8 cellular contexts compared by ENCODE assay signal in genomic region chr16:18571308-18571850, GRCh38. TPM values are rescaled to one million over a fixed set of nuclear protein-coding genes. Genes with fewer than 3 reads are reported as not detected.
DNase-seq lines count a peak whose midpoint lies in the region; ATAC-seq, FAIRE-seq and TF ChIP-seq lines count a peak whose summit lies in the region.
"Not testable (repeated sequence)": the region's sequence is repeated elsewhere in the genome, so short reads cannot be mapped to it uniquely, and the experiment has no call there.

No MANE protein-coding gene starts in this region.

- H3K18ac ChIP-seq in mesenchymal stem cell (ENCODE audit: low read depth in 1 of 2, low read length in 2 of 2): not testable (repeated sequence)

- ATAC-seq in K562 (peak; percentile 47), left colon (peak; percentile 69)
- ATAC-seq in thoracic aorta (ENCODE audit: insufficient number of reproducible peaks, low FRiP score, low read depth): not testable (repeated sequence)

- not testable (repeated sequence) for TF ChIP-seq CTCF in K562 (IDR thresholded peaks at IDR 0.05 in 2 of 3, conservative IDR thresholded peaks at IDR 0.05 in 1 of 3; ENCODE audit: insufficient read depth in 2 of 3, low read depth in 1 of 3, low read length in 3 of 3); esophagus muscularis mucosa (IDR thresholded peaks at IDR 0.05); thoracic aorta (IDR thresholded peaks at IDR 0.05)

- H3K23ac ChIP-seq in mesenchymal stem cell (ENCODE audit: low read length in 2 of 2): not testable (repeated sequence)

- TF ChIP-seq POLR2A in K562 (conservative IDR thresholded peaks at IDR 0.05); esophagus muscularis mucosa (IDR thresholded peaks at IDR 0.05; ENCODE audit: low read depth): not testable (repeated sequence)

- WGBS in K562 (ENCODE audit: insufficient coverage, low coverage, missing lambda C conversion rate): 30% methylated on average over 4 of the region's 13 CpGs
- WGBS in esophagus muscularis mucosa: 0% methylated on average over 3 of the region's 13 CpGs
- WGBS in mesenchymal stem cell: 70% methylated on average over 1 of the region's 13 CpGs

- peak overlapping the region; percentile 11 for H3K4me3 ChIP-seq in NT2/D1 (ENCODE audit: insufficient read length, low read depth)
- not testable (repeated sequence) for H3K4me3 ChIP-seq in K562; mesenchymal stem cell (ENCODE audit: insufficient read depth in 1 of 2, low read depth in 1 of 2, low read length in 2 of 2)
- H3K4me3 ChIP-seq in esophagus muscularis mucosa: peak overlapping the region in 3 of 4 donors; percentile 24 to 32 (median 25)
- H3K4me3 ChIP-seq in thoracic aorta: peak overlapping the region; percentile 47

- not testable (repeated sequence) for H3K27me3 ChIP-seq in NT2/D1 (ENCODE audit: insufficient read depth, insufficient read length); K562 (ENCODE audit: control insufficient read depth in 2 of 2, insufficient read depth in 2 of 2, low read length in 2 of 2); esophagus muscularis mucosa; mesenchymal stem cell (ENCODE audit: control insufficient read depth in 1 of 2, insufficient read depth in 1 of 2, low read length in 2 of 2); thoracic aorta (replicated peaks; ENCODE audit: insufficient read depth)

- H2BK5ac ChIP-seq in mesenchymal stem cell (ENCODE audit: low read depth, low read length, poor library complexity, severe bottlenecking): not testable (repeated sequence)

- not testable (repeated sequence) for H4K20me1 ChIP-seq in K562 (replicated peaks; ENCODE audit: control insufficient read depth, insufficient read depth, low read length)

- H3K79me2 ChIP-seq in K562 (ENCODE audit: control insufficient read depth, insufficient read depth, low read length): not testable (repeated sequence)

- peak overlapping the region; percentile 30; the same call in 1 of the 2 replicates for H3K9ac ChIP-seq in ES-I3 (ENCODE audit: low read depth, low read length)
- not testable (repeated sequence) for H3K9ac ChIP-seq in NT2/D1 (ENCODE audit: insufficient read length, low read depth); K562 (ENCODE audit: insufficient read depth in 1 of 2, low read depth in 2 of 2, low read length in 2 of 2); mesenchymal stem cell (ENCODE audit: low read length)

- H2AFZ ChIP-seq in K562 (ENCODE audit: low read depth, low read length); mesenchymal stem cell (ENCODE audit: low read depth, low read length): not testable (repeated sequence)

- not testable (repeated sequence) for H3K79me1 ChIP-seq in mesenchymal stem cell (replicated peaks; ENCODE audit: low read length, poor library complexity, severe bottlenecking)

- not testable (repeated sequence) for FAIRE-seq in K562 (lab: Jason Lieb, UNC)

- POLR2A ChIA-PET in K562 (lab: Yijun Ruan, JAX): not testable (repeated sequence)

- TF ChIP-seq EP300 in K562 (IDR thresholded peaks at IDR 0.05; ENCODE audit: low read length); esophagus muscularis mucosa (IDR thresholded peaks at IDR 0.05): not testable (repeated sequence)

- H3K27ac ChIP-seq in K562 (ENCODE audit: extremely low read depth, low read depth, low read length); esophagus muscularis mucosa (replicated peaks in 1 of 4); mesenchymal stem cell (ENCODE audit: low read length, poor library complexity, severe bottlenecking); thoracic aorta: not testable (repeated sequence)

- H4K8ac ChIP-seq in mesenchymal stem cell (ENCODE audit: low read length): not testable (repeated sequence)

- H3K9me1 ChIP-seq in K562 (ENCODE audit: control insufficient read depth, insufficient read depth, low read length): not testable (repeated sequence)

- H3K36me3 ChIP-seq in ES-I3 (ENCODE audit: insufficient read depth, low read length); NT2/D1 (ENCODE audit: insufficient read depth, insufficient read length, low read length); K562 (ENCODE audit: control insufficient read depth, insufficient read depth, low read length); esophagus muscularis mucosa; mesenchymal stem cell (ENCODE audit: control insufficient read depth in 1 of 2, insufficient read depth in 2 of 2, low read depth in 1 of 2, low read length in 2 of 2); thoracic aorta: not testable (repeated sequence)

- not testable (repeated sequence) for H2BK120ac ChIP-seq in mesenchymal stem cell (ENCODE audit: low read depth, low read length)

- CTCF ChIA-PET in K562 (lab: Yijun Ruan, JAX; ENCODE audit: low intra/inter-chr PET ratio): not testable (repeated sequence)

- TF ChIP-seq RAD21 in K562 (CRISPR knock-in tag; conservative IDR thresholded peaks at IDR 0.05 in 1 of 2, IDR thresholded peaks at IDR 0.05 in 1 of 2): not testable (repeated sequence)

- H3K4ac ChIP-seq in mesenchymal stem cell (ENCODE audit: low read depth in 1 of 2, low read length in 2 of 2): not testable (repeated sequence)

- H3K9me3 ChIP-seq in ES-I3 (ENCODE audit: control insufficient read depth, insufficient read depth, low read length); NT2/D1 (ENCODE audit: insufficient read depth, low read length); K562 (replicated peaks; ENCODE audit: control insufficient read depth, insufficient read depth, low read depth, low read length); esophagus muscularis mucosa; mesenchymal stem cell (ENCODE audit: control insufficient read depth, low read length); thoracic aorta: not testable (repeated sequence)

- not testable (repeated sequence) for H2AK5ac ChIP-seq in mesenchymal stem cell (ENCODE audit: low read length, severe bottlenecking)

- not testable (repeated sequence) for H4K91ac ChIP-seq in mesenchymal stem cell (ENCODE audit: low read length)

- not testable (repeated sequence) for H3K4me2 ChIP-seq in K562 (ENCODE audit: insufficient read depth, low read length)
- H3K4me2 ChIP-seq in mesenchymal stem cell (ENCODE audit: low read length, poor library complexity, severe bottlenecking): peak overlapping the region; percentile 42

- not testable (repeated sequence) for H2BK12ac ChIP-seq in mesenchymal stem cell (ENCODE audit: low read length in 2 of 2)

- intact Hi-C loops in K562 (cut with micrococcal nuclease); esophagus muscularis mucosa (cut with DNase I); left colon (cut with DNase I, micrococcal nuclease): not testable (repeated sequence)

- H3K14ac ChIP-seq in mesenchymal stem cell (ENCODE audit: low read length in 2 of 2): not testable (repeated sequence)

- H2BK15ac ChIP-seq in mesenchymal stem cell (ENCODE audit: low read depth, poor library complexity, severe bottlenecking): not testable (repeated sequence)

- not testable (repeated sequence) for H3K4me1 ChIP-seq in ES-I3 (ENCODE audit: insufficient read depth, low read length); NT2/D1 (ENCODE audit: insufficient read depth, insufficient read length); K562 (replicated peaks in 1 of 2; ENCODE audit: control insufficient read depth in 2 of 2, insufficient read depth in 2 of 2, low read length in 2 of 2); esophagus muscularis mucosa; mesenchymal stem cell (ENCODE audit: control insufficient read depth, insufficient read depth, low read depth, low read length); thoracic aorta (ENCODE audit: control insufficient read depth in 1 of 2, low read depth in 2 of 2)

- not testable (repeated sequence) for BruUV-seq in K562 (replicated peaks; lab: Mats Ljungman, UMichigan)

- DNase-seq in NT2/D1 (ENCODE audit: low read depth, low spot score); K562 (ENCODE audit: extremely low read depth in 1 of 4, low spot score in 3 of 4); esophagus muscularis mucosa (ENCODE audit: extremely low spot score); left colon; mesenchymal stem cell; thoracic aorta (ENCODE audit: low spot score): not testable (repeated sequence)
- DNase-seq in retina: peak; percentile 29

- in situ Hi-C loops in K562 (cut with MboI): not testable (repeated sequence)

RNA-seq across cellular contexts. Expression of gene NOMO2, which starts 9.5 kb away (rescaled TPM):
- total RNA-seq in K562 (2011; cell fraction: chromatin; rRNA removed; ENCODE audit: low replicate concordance): 87.3 and 127 TPM in 2 replicates
- 162 and 194 TPM in 2 replicates for total RNA-seq in K562 (2011; cell fraction: nucleolus; rRNA removed)
- total RNA-seq in K562 (2011; cell fraction: nucleoplasm; rRNA removed): 106 and 133 TPM in 2 replicates
- total RNA-seq in K562 (2014; rRNA removed): 55.8 and 62.2 TPM in 2 replicates
- 35.3 and 37.5 TPM in 2 replicates for total RNA-seq in K562 (2014; rRNA removed; fragmentation: Illumina TruSeq; extraction: Trizol)
- 54.3 and 56.6 TPM in 2 replicates for total RNA-seq in K562 (2015; rRNA removed; fragmentation: Illumina TruSeq; extraction: Trizol)
- 77.2 and 79.2 TPM in 2 replicates for total RNA-seq in K562 (2021)
- polyA plus RNA-seq in K562 (2011; rRNA removed): 38.5 and 49.9 TPM in 2 replicates
- 47.1 and 47.5 TPM in 2 replicates for polyA plus RNA-seq in K562 (2011; cell fraction: cytosol; rRNA removed)
- 65.3 and 68.6 TPM in 2 replicates for polyA plus RNA-seq in K562 (2011; cell fraction: nucleus; rRNA removed)
- 68.4 and 93.5 TPM in 2 replicates for polyA plus RNA-seq in K562 (2012)
- polyA plus RNA-seq in K562 (2014; fragmentation: Illumina TruSeq; extraction: Trizol): 74.2 and 82.2 TPM in 2 replicates
- polyA plus RNA-seq in K562 (2014; fragmentation: Nextera tagmentation; extraction: Ambion mirVana): 10 to 100 TPM; 25.2 to 35.9 TPM
- 44.0 and 45.8 TPM in 2 replicates for polyA plus RNA-seq in K562 (2014; rRNA removed)
- polyA minus RNA-seq in K562 (2011; rRNA and poly(A)+ RNA removed): 46.5 and 61.9 TPM in 2 replicates
- 68.9 and 69.2 TPM in 2 replicates for polyA minus RNA-seq in K562 (2011; cell fraction: cytosol; rRNA and poly(A)+ RNA removed)
- polyA minus RNA-seq in K562 (2011; cell fraction: nucleus; rRNA and poly(A)+ RNA removed): 14.0 and 26.8 TPM in 2 replicates
- 10 to 100 TPM; 50.4 to 91.6 (median 65.1) TPM for total RNA-seq in esophagus muscularis mucosa
- 100 to 1,000 TPM in 1 of 2 donors, 10 to 100 TPM in 1; 73.1 to 129 TPM for total RNA-seq in left colon
- 201 TPM for polyA plus RNA-seq in mesenchymal stem cell (2013, experiment 1 of 2)
- polyA plus RNA-seq in mesenchymal stem cell (2013, experiment 2 of 2): 200 TPM
- total RNA-seq in thoracic aorta: 100 to 1,000 TPM in 1 of 2 donors, 10 to 100 TPM in 1; 98.8 to 109 TPM
